Comparison of ENCODE assay signal across 17 cellular contexts in the genomic region with DNA sequence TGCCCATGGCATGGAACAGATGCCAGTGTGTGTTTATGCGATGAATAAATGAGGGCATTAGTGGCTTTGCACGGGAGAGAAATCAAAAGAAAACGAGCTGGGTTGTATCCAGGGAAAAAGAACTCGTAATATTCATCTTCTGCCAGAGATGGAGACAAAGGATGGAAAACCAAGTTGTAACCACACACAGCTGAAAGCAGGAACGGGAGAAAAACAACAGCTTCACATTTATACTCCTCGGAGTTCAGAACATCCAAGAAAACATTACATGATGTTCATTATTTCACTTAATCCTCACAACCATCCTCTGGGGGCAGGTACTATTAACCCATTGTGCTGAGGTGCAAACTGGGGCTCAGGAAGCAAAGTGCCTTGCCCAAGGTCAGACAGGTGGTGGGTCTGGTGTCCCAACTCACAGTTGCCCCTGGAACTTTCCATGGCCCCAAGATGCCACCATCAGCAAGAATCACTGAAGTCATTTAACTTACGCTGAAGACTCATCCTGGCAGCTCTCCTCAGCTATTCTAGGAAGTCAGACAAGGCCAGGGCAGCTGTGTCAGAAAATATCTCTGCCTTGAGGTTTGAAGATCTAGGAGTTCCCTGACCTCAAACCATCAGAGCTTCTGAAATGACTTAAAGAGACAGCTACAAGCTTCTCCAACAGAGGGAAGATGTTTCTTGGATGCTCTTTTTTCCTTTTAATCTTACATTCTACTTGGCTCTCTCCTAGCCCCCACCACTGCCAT.
"Had no signal": no experiment of that assay in that cellular context is flagged by ENCODE, and none has a peak within 500 bp of the region (broad histone marks: within the 10 kb centered on the region; RNA-seq: fewer than 3 reads in every experiment).

No MANE protein-coding gene starts in this region.

- H3K36me3 Mint-ChIP-seq: natural killer cell had no signal

- H3K36me3 ChIP-seq: cardiac muscle cell, colonic mucosa, gastroesophageal sphincter had no signal

- H3K9me3 Mint-ChIP-seq: activated T-helper 1 cell treated with anti-CD3 and anti-CD28 coated beads, Interleukin-12 subunit alpha, Interleukin-12 subunit beta, Interleukin-2, Interleukin-4 antibody, amounts not matched to agents 30 ng/mL and 10 ng/mL and 1 ng/mL, durations not matched to agents 14 hours and 24 hours and 36 hours had no signal

- H3K9me3 ChIP-seq: colonic mucosa had no signal

- H3K27ac ChIP-seq: cardiac muscle cell, colonic mucosa, gastroesophageal sphincter had no signal

- H3K4me3 Mint-ChIP-seq: activated naive CD8-positive, alpha-beta T cell treated with anti-CD3 and anti-CD28 coated beads, Interleukin-2, amount 50 U/mL, for 24 hours; activated T-helper 1 cell treated with anti-CD3 and anti-CD28 coated beads, Interleukin-12 subunit alpha, Interleukin-12 subunit beta, Interleukin-2, Interleukin-4 antibody, amounts not matched to agents 30 ng/mL and 10 ng/mL and 1 ng/mL, durations not matched to agents 14 hours and 24 hours and 36 hours; natural killer cell; stimulated activated naive CD8-positive, alpha-beta T cell treated with anti-CD3 and anti-CD28 coated beads, Interleukin-15, Interleukin-2, amounts not matched to agents 100 ng/mL and 50 ng/mL, for 24 hours; WTC11 had no signal

- H3K4me1 ChIP-seq: colonic mucosa, gastroesophageal sphincter had no signal

- H3K27me3 ChIP-seq: cardiac muscle cell, colonic mucosa had no signal

- H3K27ac Mint-ChIP-seq: activated naive CD8-positive, alpha-beta T cell treated with anti-CD3 and anti-CD28 coated beads, Interleukin-2, amount 50 U/mL, for 24 hours; activated T-helper 1 cell treated with anti-CD3 and anti-CD28 coated beads, Interleukin-12 subunit alpha, Interleukin-12 subunit beta, Interleukin-2, Interleukin-4 antibody, amounts not matched to agents 30 ng/mL and 10 ng/mL and 1 ng/mL, durations not matched to agents 14 hours and 24 hours and 36 hours; natural killer cell; progenitor cell of endocrine pancreas; stimulated activated naive CD8-positive, alpha-beta T cell treated with anti-CD3 and anti-CD28 coated beads, Interleukin-15, Interleukin-2, amounts not matched to agents 100 ng/mL and 50 ng/mL, for 24 hours; WTC11 had no signal

- H3K4me3 ChIP-seq: cardiac muscle cell, colonic mucosa, gastroesophageal sphincter, lung had no signal

- H3K4me1 Mint-ChIP-seq: activated naive CD8-positive, alpha-beta T cell treated with anti-CD3 and anti-CD28 coated beads, Interleukin-2, amount 50 U/mL, for 24 hours; natural killer cell had no signal

- ATAC-seq: activated naive CD8-positive, alpha-beta T cell treated with anti-CD3 and anti-CD28 coated beads, Interleukin-2, amount 50 U/mL, for 24 hours; gastroesophageal sphincter; natural killer cell; WTC11 had no signal

- DNase-seq: activated CD4-positive, alpha-beta T cell treated with anti-CD3 and anti-CD28 coated beads for 48 hours; activated naive CD4-positive, alpha-beta T cell; activated naive CD8-positive, alpha-beta T cell treated with anti-CD3 and anti-CD28 coated beads, Interleukin-2, amount 50 U/mL, for 24 hours; colonic mucosa; effector CD8-positive, alpha-beta T cell; kidney glomerular epithelial cell; natural killer cell; stimulated activated CD4-positive, alpha-beta T cell treated with anti-CD3 and anti-CD28 coated beads, Interleukin-4, amount 100 ng/mL, for 1 hour; stimulated activated CD8-positive, alpha-beta memory T cell treated with anti-CD3 and anti-CD28 coated beads, Interleukin-4, amount 100 ng/mL, for 48 hours; T-helper 1 cell had no signal
